In genomic region chr1:221439008-221439733, GRCh38 we compare ENCODE assay signal across 8 cellular contexts.
DNase-seq lines count a peak whose midpoint lies in the region; ATAC-seq and TF ChIP-seq lines count a peak whose summit lies in the region.

No MANE protein-coding gene starts in this region.

- no peak for TF ChIP-seq CTCF in cardiac fibroblast (IDR thresholded peaks at IDR 0.05; ENCODE audit: low read depth, low read length)
- no peak for TF ChIP-seq CTCF in gastrocnemius medialis (IDR thresholded peaks at IDR 0.05 in 4 of 5, conservative IDR thresholded peaks at IDR 0.05 in 1 of 5)

- peak overlapping the region in 3 of 4 donors; percentile 12 to 82 (median 22) for H3K27ac ChIP-seq in gastrocnemius medialis

- in situ Hi-C loops in gastrocnemius medialis (cut with MboI; ENCODE audit: low sequenced_read_pairs in 4 of 4) = loop anchor here (5.0 to 25.0 kb wide), 6 partner anchors 174 to 627 kb away; partner anchors contain the start of gene HLX (in 2 of the 4)

- TF ChIP-seq POLR2A in gastrocnemius medialis (IDR thresholded peaks at IDR 0.05) = no peak

- ATAC-seq in HG03159 (IDR thresholded peaks at IDR 0.05; ENCODE audit: unreplicated experiment) (peak; percentile 95), gastrocnemius medialis (peak in 1 of 2 donors; percentile 67)

- intact Hi-C loops in gastrocnemius medialis (cut with DNase I; ENCODE audit: low total_unique reads) = loop anchor here (5.0 kb wide), 2 partner anchors 177 to 627 kb away; no protein-coding TSS in a partner anchor

- no peaks in the 10 kb centered on the region for H3K27me3 ChIP-seq in gastrocnemius medialis

- H3K36me3 ChIP-seq in gastrocnemius medialis = no peaks in the 10 kb centered on the region

- H3K4me3 ChIP-seq in cardiac fibroblast (replicated peaks in 1 of 2; ENCODE audit: low read depth in 2 of 2, low read length in 2 of 2) (no peak overlapping the region), gastrocnemius medialis (no peak overlapping the region)

- H3K4me1 ChIP-seq in gastrocnemius medialis = peaks cover 6 to 13% of the 10 kb centered on the region in 2 donors

- DNase-seq in activated gamma-delta T cell treated with Interleukin-2 at 50 U/mL for 16 hours (peak; percentile 38), activated gamma-delta T cell (lab: John Stamatoyannopoulos, UW) (no peak), T-helper 9 cell (peak; percentile 16), cardiac fibroblast (ENCODE audit: low read depth in 2 of 2) (peak; percentile 58 to 92), gastrocnemius medialis (no peak), cerebellar cortex (ENCODE audit: low spot score) (no peak), anterior cingulate cortex (lab: John Stamatoyannopoulos, UW) (no peak)

- no peaks in the 10 kb centered on the region for H3K9me3 ChIP-seq in gastrocnemius medialis

Comparison
In these comparisons a context has a peak if more than half of its experiments do, and no peak if none do; other contexts are left out.
1. DNase-seq: peak in activated gamma-delta T cell treated with Interleukin-2 at 50 U/mL for 16 hours (single experiment), T-helper 9 cell (single experiment) and cardiac fibroblast (2 of 2); none in activated gamma-delta T cell (single experiment), gastrocnemius medialis (0 of 2), cerebellar cortex (single experiment) and anterior cingulate cortex (0 of 58).